Comparison of ENCODE assay signal across 27 cellular contexts in genomic region chr18:3839481-3840075, GRCh38.
DNase-seq lines count a peak whose midpoint lies in the region; ATAC-seq and TF ChIP-seq lines count a peak whose summit lies in the region.
"Had no signal": no experiment of that assay in that cellular context is flagged by ENCODE, and none has a peak within 500 bp of the region (broad histone marks: within the 10 kb centered on the region; RNA-seq: fewer than 3 reads in every experiment).

No MANE protein-coding gene starts in this region.

- DNase-seq in mammary epithelial cell (peak; percentile 25), breast epithelium (ENCODE audit: low spot score in 2 of 2) (no peak), WTC11 (ENCODE audit: low spot score) (no peak), endodermal cell (no peak), activated gamma-delta T cell treated with Interleukin-2 at 50 U/mL for 16 hours (no peak), brain microvascular endothelial cell (no peak), Calu3 (no peak), inferior parietal cortex (ENCODE audit: extremely low spot score) (no peak)
- DNase-seq: activated B cell treated with CpG ODN at 0.5 μM for 24 hours; activated effector memory CD4-positive, alpha-beta T cell treated with anti-CD3 and anti-CD28 coated beads, Interleukin-2, amount 50 U/mL, for 16 hours; activated naive CD8-positive, alpha-beta T cell treated with anti-CD3 and anti-CD28 coated beads, Interleukin-2, amount 10 ng/mL, durations not matched to agents 7 days and 5 days; activated T-cell treated with anti-CD3 and anti-CD28 coated beads, Interleukin-2, amount 50 U/mL, for 24 hours; AML-193; CD4-positive, CD25-positive, alpha-beta regulatory T cell; dermis blood vessel endothelial cell; foreskin melanocyte; lower lobe of right lung; NCI-H2029 treated with DMSO at 0.1 percent for 48 hours; NCI-H748 treated with DMSO at 0.1 percent for 48 hours; RPMI8226; upper lobe of left lung had no signal

- H2AFZ ChIP-seq in mammary epithelial cell (ENCODE audit: low read depth, low read length): peak overlapping the region; percentile 32

- H3K36me3 Mint-ChIP-seq in WTC11 (no peaks in the 10 kb centered on the region), endodermal cell (ENCODE audit: low read depth) (no peaks in the 10 kb centered on the region), Calu3 (ENCODE audit: insufficient read depth, unreplicated experiment) (no peaks in the 10 kb centered on the region)
- H3K36me3 Mint-ChIP-seq: activated naive CD8-positive, alpha-beta T cell treated with anti-CD3 and anti-CD28 coated beads, Interleukin-2, amount 10 ng/mL, durations not matched to agents 7 days and 5 days; CD4-positive, CD25-positive, alpha-beta regulatory T cell; natural killer cell treated with Interleukin-12 subunit alpha and Interleukin-12 subunit beta and Interleukin-15 and Interleukin-18, amount 100 ng/mL, for 72 hours; stimulated activated memory B cell treated with anti-CD40 and anti-IgM and Interleukin-4, amounts not matched to agents 10 μg/mL and 1 μg/mL and 100 μg/mL, for 72 hours had no signal

- H3K9me3 ChIP-seq in mammary epithelial cell (replicated peaks; ENCODE audit: insufficient read depth, low read length) (no peaks in the 10 kb centered on the region), breast epithelium (no peaks in the 10 kb centered on the region), endodermal cell (ENCODE audit: control insufficient read depth, low read length) (no peaks in the 10 kb centered on the region)
- H3K9me3 ChIP-seq: lower lobe of right lung, SJSA1, suprapubic skin, upper lobe of left lung had no signal

- H3K36me3 ChIP-seq in mammary epithelial cell (ENCODE audit: insufficient read depth, low read length) (no peaks in the 10 kb centered on the region), breast epithelium (no peaks in the 10 kb centered on the region), endodermal cell (ENCODE audit: control insufficient read depth, insufficient read depth, low read length) (no peaks in the 10 kb centered on the region), brain microvascular endothelial cell (replicated peaks) (no peaks in the 10 kb centered on the region)
- H3K36me3 ChIP-seq: lower lobe of right lung, SJSA1, suprapubic skin, upper lobe of left lung had no signal

- whole genome bisulfite sequencing in mammary epithelial cell (ENCODE audit: low coverage, missing lambda C conversion rate): 26% methylated on average over 5 of the region's 5 CpGs
- WGBS in endodermal cell (ENCODE audit: insufficient coverage in 1 of 2, insufficient read length in 1 of 2), 2 experiments: 90 to 93% methylated on average over 4 to 5 of the region's 5 CpGs

- H3K27me3 ChIP-seq in mammary epithelial cell (ENCODE audit: insufficient read depth, low read length) (no peaks in the 10 kb centered on the region), breast epithelium (no peaks in the 10 kb centered on the region), endodermal cell (ENCODE audit: control insufficient read depth, insufficient read depth, low read length, poor library complexity, severe bottlenecking) (no peaks in the 10 kb centered on the region), brain microvascular endothelial cell (replicated peaks) (no peaks in the 10 kb centered on the region)
- H3K27me3 ChIP-seq: suprapubic skin, upper lobe of left lung had no signal

- H3K4me1 ChIP-seq in mammary epithelial cell (ENCODE audit: insufficient read depth, low read length) (no peaks in the 10 kb centered on the region), breast epithelium (no peaks in the 10 kb centered on the region), endodermal cell (ENCODE audit: control insufficient read depth, insufficient read depth, low read length) (no peaks in the 10 kb centered on the region)
- H3K4me1 ChIP-seq: lower lobe of right lung, SJSA1, suprapubic skin, upper lobe of left lung had no signal

- dilution Hi-C loops in mammary epithelial cell (cut with HindIII; ENCODE audit: low sequenced_read_pairs): no loop called here

- CTCF ChIA-PET in mammary epithelial cell (lab: Charles Lee; ENCODE audit: low non-redundant PET) (no interaction called here), WTC11 (lab: Charles Lee) (interaction anchor here (0.8 to 3.5 kb wide), 4 partner anchors 10 to 156 kb away, joined by 3 to 22 read pairs (median 3); no protein-coding TSS in a partner anchor), Calu3 (lab: Charles Lee) (no interaction called here)

- peak; percentile 57 for ATAC-seq in WTC11
- ATAC-seq: HepG2; lower lobe of right lung; natural killer cell treated with Interleukin-12 subunit alpha and Interleukin-12 subunit beta and Interleukin-15 and Interleukin-18, amount 100 ng/mL, for 72 hours; stimulated activated memory B cell treated with anti-CD40 and anti-IgM and Interleukin-4, amounts not matched to agents 10 μg/mL and 1 μg/mL and 100 μg/mL, for 72 hours had no signal

- intact Hi-C loops in mammary epithelial cell (cut with micrococcal nuclease): no loop called here
- intact Hi-C loops in breast epithelium (cut with DNase I; ENCODE audit: low total_unique reads): no loop called here
- intact Hi-C loops in Calu3 (cut with micrococcal nuclease; ENCODE audit: unreplicated experiment): no loop called here

- H3K27ac Mint-ChIP-seq in WTC11 (0 out of 2 replicates have a peak overlapping the region, but pooled peaks have one; percentile 0), endodermal cell (no peak overlapping the region), Calu3 (ENCODE audit: unreplicated experiment) (no peak overlapping the region)
- H3K27ac Mint-ChIP-seq: activated B cell treated with CpG ODN at 0.5 μM for 24 hours; activated naive CD8-positive, alpha-beta T cell treated with anti-CD3 and anti-CD28 coated beads, Interleukin-2, amount 10 ng/mL, durations not matched to agents 7 days and 5 days; activated T-cell treated with anti-CD3 and anti-CD28 coated beads, Interleukin-2, amount 50 U/mL, for 24 hours; CD4-positive, CD25-positive, alpha-beta regulatory T cell; natural killer cell treated with Interleukin-12 subunit alpha and Interleukin-12 subunit beta and Interleukin-15 and Interleukin-18, amount 100 ng/mL, for 72 hours; stimulated activated memory B cell treated with anti-CD40 and anti-IgM and Interleukin-4, amounts not matched to agents 10 μg/mL and 1 μg/mL and 100 μg/mL, for 72 hours had no signal

- in situ Hi-C loops in mammary epithelial cell (cut with MboI; ENCODE audit: low sequenced_read_pairs in 2 of 2): no loop called here
- in situ Hi-C loops in brain microvascular endothelial cell (cut with HindIII; ENCODE audit: low pct_ligation_motif_present, low sequenced_read_pairs): no loop called here

- H3K79me2 ChIP-seq in mammary epithelial cell (ENCODE audit: insufficient read depth, low read length): no peaks in the 10 kb centered on the region

- no peak for TF ChIP-seq CTCF in mammary epithelial cell (conservative IDR thresholded peaks at IDR 0.05 in 1 of 2, IDR thresholded peaks at IDR 0.05 in 1 of 2; ENCODE audit: extremely low read depth in 1 of 2, insufficient read depth in 1 of 2, low read depth in 1 of 2, low read length in 2 of 2)
- TF ChIP-seq CTCF in breast epithelium (IDR thresholded peaks at IDR 0.05): no peak
- no peak for TF ChIP-seq CTCF in WTC11 (IDR thresholded peaks at IDR 0.05)
- TF ChIP-seq CTCF in endodermal cell (conservative IDR thresholded peaks at IDR 0.05): no peak
- TF ChIP-seq CTCF in brain microvascular endothelial cell (IDR thresholded peaks at IDR 0.05; ENCODE audit: low read depth, low read length, missing control alignments): no peak
- no peak for TF ChIP-seq CTCF in Calu3 (IDR thresholded peaks at IDR 0.05; ENCODE audit: unreplicated experiment)

- no peaks in the 10 kb centered on the region for H3K9me3 Mint-ChIP-seq in WTC11
- no peaks in the 10 kb centered on the region for H3K9me3 Mint-ChIP-seq in endodermal cell
- H3K9me3 Mint-ChIP-seq in Calu3 (ENCODE audit: low read depth, unreplicated experiment): no peaks in the 10 kb centered on the region
- H3K9me3 Mint-ChIP-seq: activated B cell treated with CpG ODN at 0.5 μM for 24 hours; activated naive CD8-positive, alpha-beta T cell treated with anti-CD3 and anti-CD28 coated beads, Interleukin-2, amount 10 ng/mL, durations not matched to agents 7 days and 5 days; activated T-cell treated with anti-CD3 and anti-CD28 coated beads, Interleukin-2, amount 50 U/mL, for 24 hours; central memory CD8-positive, alpha-beta T cell; natural killer cell treated with Interleukin-12 subunit alpha and Interleukin-12 subunit beta and Interleukin-15 and Interleukin-18, amount 100 ng/mL, for 72 hours; stimulated activated memory B cell treated with anti-CD40 and anti-IgM and Interleukin-4, amounts not matched to agents 10 μg/mL and 1 μg/mL and 100 μg/mL, for 72 hours had no signal

- H3K4me3 ChIP-seq in mammary epithelial cell (replicated peaks in 1 of 3; ENCODE audit: insufficient read depth in 1 of 3, low read depth in 2 of 3, low read length in 3 of 3) (no peak overlapping the region), breast epithelium (no peak overlapping the region), endodermal cell (ENCODE audit: low read length) (no peak overlapping the region), brain microvascular endothelial cell (ENCODE audit: low read depth, low read length) (no peak overlapping the region)
- H3K4me3 ChIP-seq: lower lobe of right lung, SJSA1, suprapubic skin, upper lobe of left lung had no signal

- H3K4me1 Mint-ChIP-seq in WTC11: peaks cover 22% of the 10 kb centered on the region
- peaks cover 7% of the 10 kb centered on the region for H3K4me1 Mint-ChIP-seq in endodermal cell
- peaks cover 17% of the 10 kb centered on the region for H3K4me1 Mint-ChIP-seq in Calu3 (ENCODE audit: low read depth, unreplicated experiment)
- H3K4me1 Mint-ChIP-seq: activated B cell treated with CpG ODN at 0.5 μM for 24 hours; activated naive CD8-positive, alpha-beta T cell treated with anti-CD3 and anti-CD28 coated beads, Interleukin-2, amount 10 ng/mL, durations not matched to agents 7 days and 5 days; CD4-positive, CD25-positive, alpha-beta regulatory T cell; central memory CD8-positive, alpha-beta T cell; stimulated activated memory B cell treated with anti-CD40 and anti-IgM and Interleukin-4, amounts not matched to agents 10 μg/mL and 1 μg/mL and 100 μg/mL, for 72 hours had no signal

- H3K9ac ChIP-seq in mammary epithelial cell (ENCODE audit: insufficient read depth, low read length) (no peak overlapping the region), endodermal cell (ENCODE audit: extremely low read depth, low read length, poor library complexity, severe bottlenecking) (no peak overlapping the region)

- no peak overlapping the region for H3K4me2 ChIP-seq in mammary epithelial cell (ENCODE audit: insufficient read depth, low read depth, low read length)

- BruUV-seq in mammary epithelial cell (replicated peaks; lab: Mats Ljungman, UMichigan) (no TSS peak), Calu3 (replicated peaks; lab: Mats Ljungman, UMichigan) (no TSS peak)

- POLR2A ChIA-PET in WTC11 (lab: Charles Lee): interaction anchor here (0.7 kb wide), 1 partner anchor 1455 kb away, joined by 3 read pairs; no protein-coding TSS in a partner anchor

- H4K20me1 ChIP-seq in mammary epithelial cell (ENCODE audit: insufficient read depth, low read length): no peaks in the 10 kb centered on the region

- H3K27ac ChIP-seq in mammary epithelial cell (ENCODE audit: insufficient read depth, low read depth, low read length) (no peak overlapping the region), breast epithelium (no peak overlapping the region), endodermal cell (ENCODE audit: low read depth, low read length) (peak overlapping the region; percentile 67), brain microvascular endothelial cell (no peak overlapping the region)
- H3K27ac ChIP-seq: lower lobe of right lung, SJSA1, suprapubic skin, upper lobe of left lung had no signal

- H3K4me3 Mint-ChIP-seq in WTC11 (no peak overlapping the region), endodermal cell (no peak overlapping the region), Calu3 (ENCODE audit: low read depth, unreplicated experiment) (no peak overlapping the region)
- H3K4me3 Mint-ChIP-seq: activated B cell treated with CpG ODN at 0.5 μM for 24 hours; activated naive CD8-positive, alpha-beta T cell treated with anti-CD3 and anti-CD28 coated beads, Interleukin-2, amount 10 ng/mL, durations not matched to agents 7 days and 5 days; activated T-cell treated with anti-CD3 and anti-CD28 coated beads, Interleukin-2, amount 50 U/mL, for 24 hours; CD4-positive, CD25-positive, alpha-beta regulatory T cell; central memory CD8-positive, alpha-beta T cell; natural killer cell treated with Interleukin-12 subunit alpha and Interleukin-12 subunit beta and Interleukin-15 and Interleukin-18, amount 100 ng/mL, for 72 hours; stimulated activated memory B cell treated with anti-CD40 and anti-IgM and Interleukin-4, amounts not matched to agents 10 μg/mL and 1 μg/mL and 100 μg/mL, for 72 hours had no signal

- TF ChIP-seq POLR2A in breast epithelium (IDR thresholded peaks at IDR 0.05): no peak

- no peaks in the 10 kb centered on the region for H3K27me3 Mint-ChIP-seq in WTC11 (ENCODE audit: low read depth)
- no peaks in the 10 kb centered on the region for H3K27me3 Mint-ChIP-seq in endodermal cell (ENCODE audit: insufficient read depth)
- H3K27me3 Mint-ChIP-seq in Calu3 (ENCODE audit: unreplicated experiment): no peaks in the 10 kb centered on the region
- H3K27me3 Mint-ChIP-seq: activated T-cell treated with anti-CD3 and anti-CD28 coated beads, Interleukin-2, amount 50 U/mL, for 24 hours; CD4-positive, CD25-positive, alpha-beta regulatory T cell had no signal
